In genomic region chr17:28812136-28812979, GRCh38 we compare ENCODE assay signal across 1 cellular context.
TF ChIP-seq lines count a peak whose summit lies in the region.

No MANE protein-coding gene starts in this region.

TF ChIP-seq in HEK293, 187 proteins besides CTCF, POLR2A, EP300 and RAD21 (continued from another document):
- TF ChIP-seq ZBTB11 (tag by site-specific recombination; conservative IDR thresholded peaks at IDR 0.05; ENCODE audit: low read depth) (peak; percentile 43; the same call in 1 of the 2 replicates), ZEB2 (tag by site-specific recombination; IDR thresholded peaks at IDR 0.05) (peak; percentile 77), ZNF830 (tag by site-specific recombination; IDR thresholded peaks at IDR 0.05; ENCODE audit: low read depth) (no peak), OSR2 (tag by site-specific recombination; IDR thresholded peaks at IDR 0.05) (peak; percentile 59; the same call in 1 of the 2 replicates), KLF16 (tag by site-specific recombination; IDR thresholded peaks at IDR 0.05) (peak; percentile 5; the same call in 1 of the 2 replicates), ZXDB (tag by site-specific recombination; IDR thresholded peaks at IDR 0.05) (0 out of 2 replicates have a peak, but pooled peaks have one; percentile 22), BCL11A (tag by site-specific recombination; IDR thresholded peaks at IDR 0.05; ENCODE audit: low read depth) (no peak), PBX3 (CRISPR knock-in tag; IDR thresholded peaks at IDR 0.05) (peak; percentile 98), SCRT1 (tag by site-specific recombination; IDR thresholded peaks at IDR 0.05; ENCODE audit: borderline replicate concordance) (no peak), ZNF394 (tag by site-specific recombination; IDR thresholded peaks at IDR 0.05; ENCODE audit: borderline replicate concordance) (peak; percentile 48; the same call in 1 of the 2 replicates), KLF9 (tag by site-specific recombination; IDR thresholded peaks at IDR 0.05; ENCODE audit: low read depth) (peak; percentile 90), PATZ1 (tag by site-specific recombination; IDR thresholded peaks at IDR 0.05) (peak; percentile 99), ZNF426 (tag by site-specific recombination; IDR thresholded peaks at IDR 0.05) (no peak), ZBTB21 (tag by site-specific recombination; IDR thresholded peaks at IDR 0.05) (0 out of 2 replicates have a peak, but pooled peaks have one; percentile 39), ZBTB7A (tag by site-specific recombination; IDR thresholded peaks at IDR 0.05; ENCODE audit: low read depth) (peak; percentile 62; the same call in 1 of the 2 replicates), TSHZ1 (tag by site-specific recombination; IDR thresholded peaks at IDR 0.05; ENCODE audit: borderline replicate concordance) (peak; percentile 7; the same call in 1 of the 2 replicates), ZNF660 (tag by site-specific recombination; IDR thresholded peaks at IDR 0.05) (0 out of 2 replicates have a peak, but pooled peaks have one; percentile 8)
